1 cellular context compared by ENCODE assay signal in the genomic region with DNA sequence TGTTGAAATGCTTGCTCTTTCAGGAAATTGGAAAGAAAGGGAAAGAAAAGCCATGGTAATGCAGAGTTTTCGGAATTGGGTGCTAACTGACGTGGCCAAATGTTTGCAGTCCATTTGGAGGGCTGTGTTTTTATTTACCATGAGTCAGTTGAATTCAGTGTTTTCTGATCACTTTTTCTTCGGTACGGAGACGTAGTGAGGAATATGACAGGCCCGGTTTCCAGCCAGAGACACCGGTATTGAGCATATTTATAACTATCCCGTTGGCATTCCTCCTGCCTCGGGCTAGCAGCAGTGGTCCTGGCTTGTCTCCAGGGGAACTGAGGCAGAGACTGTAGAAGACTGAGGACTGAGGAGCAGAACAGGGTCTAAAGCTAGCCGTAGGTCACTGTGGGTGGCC.
TF ChIP-seq lines count a peak whose summit lies in the region.

No MANE protein-coding gene starts in this region.

TF ChIP-seq in GM12878, 131 proteins besides CTCF, POLR2A, EP300 and RAD21:
- TF ChIP-seq, protein P1, sequence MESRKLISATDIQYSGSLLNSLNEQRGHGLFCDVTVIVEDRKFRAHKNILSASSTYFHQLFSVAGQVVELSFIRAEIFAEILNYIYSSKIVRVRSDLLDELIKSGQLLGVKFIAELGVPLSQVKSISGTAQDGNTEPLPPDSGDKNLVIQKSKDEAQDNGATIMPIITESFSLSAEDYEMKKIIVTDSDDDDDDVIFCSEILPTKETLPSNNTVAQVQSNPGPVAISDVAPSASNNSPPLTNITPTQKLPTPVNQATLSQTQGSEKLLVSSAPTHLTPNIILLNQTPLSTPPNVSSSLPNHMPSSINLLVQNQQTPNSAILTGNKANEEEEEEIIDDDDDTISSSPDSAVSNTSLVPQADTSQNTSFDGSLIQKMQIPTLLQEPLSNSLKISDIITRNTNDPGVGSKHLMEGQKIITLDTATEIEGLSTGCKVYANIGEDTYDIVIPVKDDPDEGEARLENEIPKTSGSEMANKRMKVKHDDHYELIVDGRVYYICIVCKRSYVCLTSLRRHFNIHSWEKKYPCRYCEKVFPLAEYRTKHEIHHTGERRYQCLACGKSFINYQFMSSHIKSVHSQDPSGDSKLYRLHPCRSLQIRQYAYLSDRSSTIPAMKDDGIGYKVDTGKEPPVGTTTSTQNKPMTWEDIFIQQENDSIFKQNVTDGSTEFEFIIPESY (IDR thresholded peaks at IDR 0.05) = no peak
- TF ChIP-seq WRNIP1 (IDR thresholded peaks at IDR 0.05; ENCODE audit: borderline replicate concordance, low read depth, low read length) (peak; percentile 69; the same call in 1 of the 2 replicates), RCOR1 (conservative IDR thresholded peaks at IDR 0.05; ENCODE audit: low read depth, low read length) (no peak), POLR2AphosphoS2 (IDR thresholded peaks at IDR 0.05; ENCODE audit: low read depth, low read length) (no peak)
TF ChIP-seq in GM12878: peak in this region for 1.
